Comparison of ENCODE assay signal across 13 cellular contexts in the genomic region with DNA sequence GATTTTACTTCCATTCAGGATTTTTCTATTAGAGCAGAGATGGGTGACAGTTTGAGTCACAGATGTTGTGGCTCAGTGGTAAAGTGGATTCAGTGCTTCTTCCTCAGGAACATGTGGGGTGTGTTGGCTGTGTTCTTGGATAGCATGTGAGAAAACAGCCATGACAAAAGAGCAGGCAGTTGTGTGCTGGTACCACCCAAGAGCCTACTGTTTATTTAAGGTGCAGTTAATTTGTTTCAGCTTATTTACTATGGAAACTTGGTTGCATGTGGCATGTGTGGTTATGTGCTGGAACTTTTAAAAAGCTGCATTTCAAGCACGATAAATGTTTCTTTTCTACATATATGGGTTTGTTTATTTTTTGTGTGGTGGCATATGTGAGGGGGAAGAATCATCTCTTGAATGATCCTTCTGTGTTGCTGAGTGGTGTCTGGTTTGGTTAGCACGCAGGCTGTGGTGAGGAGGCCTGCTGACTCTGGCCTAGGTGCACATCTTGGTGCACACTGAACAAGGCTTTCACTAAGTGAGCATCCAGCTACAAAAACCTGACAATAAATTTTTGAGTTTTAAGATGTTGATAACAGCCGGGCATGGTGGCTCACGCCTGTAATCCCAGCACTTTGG.
DNase-seq lines count a peak whose midpoint lies in the region; ATAC-seq, FAIRE-seq and TF ChIP-seq lines count a peak whose summit lies in the region.
"Had no signal": no experiment of that assay in that cellular context is flagged by ENCODE, and none has a peak within 500 bp of the region (broad histone marks: within the 10 kb centered on the region; RNA-seq: fewer than 3 reads in every experiment).

No MANE protein-coding gene starts in this region.

- TF ChIP-seq CTCF in Calu3 (IDR thresholded peaks at IDR 0.05; ENCODE audit: unreplicated experiment) (no peak), K562 (IDR thresholded peaks at IDR 0.05 in 2 of 3, conservative IDR thresholded peaks at IDR 0.05 in 1 of 3; ENCODE audit: insufficient read depth in 2 of 3, low read depth in 1 of 3, low read length in 3 of 3) (no peak), neural progenitor cell (IDR thresholded peaks at IDR 0.05) (no peak), uterus (IDR thresholded peaks at IDR 0.05) (no peak)

- no peaks in the 10 kb centered on the region for H3K79me2 ChIP-seq in K562 (ENCODE audit: control insufficient read depth, insufficient read depth, low read length)
- H3K79me2 ChIP-seq in neural progenitor cell (ENCODE audit: low read depth), result no peaks in the 10 kb centered on the region

- BruUV-seq in Calu3 (replicated peaks; lab: Mats Ljungman, UMichigan), result no TSS peak
- no TSS peak for BruUV-seq in K562 (replicated peaks; lab: Mats Ljungman, UMichigan)

- no peaks in the 10 kb centered on the region for H3K9me1 ChIP-seq in K562 (ENCODE audit: control insufficient read depth, insufficient read depth, low read length)

- H3K27me3 ChIP-seq in K562 (ENCODE audit: control insufficient read depth in 2 of 2, insufficient read depth in 2 of 2, low read length in 2 of 2), result peaks cover 17 to 26% of the 10 kb centered on the region in 2 experiments; a peak in 3 of 5 replicates
- no peaks in the 10 kb centered on the region for H3K27me3 ChIP-seq in neural progenitor cell
- H3K27me3 ChIP-seq in uterus, result no peaks in the 10 kb centered on the region
- H3K27me3 ChIP-seq: body of pancreas, pancreas, spleen had no signal

- H3K36me3 ChIP-seq in K562 (ENCODE audit: control insufficient read depth, insufficient read depth, low read length) (no peaks in the 10 kb centered on the region), neural progenitor cell (no peaks in the 10 kb centered on the region), uterus (no peaks in the 10 kb centered on the region)
- H3K36me3 ChIP-seq: pancreas had no signal

- ATAC-seq in K562 (no peak), HG03354 (IDR thresholded peaks at IDR 0.05; ENCODE audit: poor library complexity, severe bottlenecking, unreplicated experiment) (no peak), HG03139 (IDR thresholded peaks at IDR 0.05; ENCODE audit: unreplicated experiment) (no peak)

- peaks cover 76% of the 10 kb centered on the region for H3K4me1 Mint-ChIP-seq in Calu3 (ENCODE audit: low read depth, unreplicated experiment)
- peaks cover 9% of the 10 kb centered on the region for H3K4me1 Mint-ChIP-seq in neural progenitor cell

- H3K4me2 ChIP-seq in K562 (ENCODE audit: insufficient read depth, low read length), result no peak overlapping the region
- no peak overlapping the region for H3K4me2 ChIP-seq in neural progenitor cell

- POLR2A ChIA-PET in K562 (lab: Yijun Ruan, JAX), result interaction anchor here (1.0 kb wide), 1 partner anchor 89 kb away, joined by 4 read pairs; no protein-coding TSS in a partner anchor

- H3K9me3 ChIP-seq in K562 (replicated peaks; ENCODE audit: control insufficient read depth, insufficient read depth, low read depth, low read length) (no peaks in the 10 kb centered on the region), neural progenitor cell (ENCODE audit: low read depth) (no peaks in the 10 kb centered on the region), uterus (no peaks in the 10 kb centered on the region)
- H3K9me3 ChIP-seq: body of pancreas, pancreas, spleen had no signal

- intact Hi-C loops in Calu3 (cut with micrococcal nuclease; ENCODE audit: unreplicated experiment), result loop anchor here (5.0 to 10.0 kb wide), 4 partner anchors 49 to 311 kb away; no protein-coding TSS in a partner anchor
- intact Hi-C loops in K562 (cut with micrococcal nuclease), result loop anchor here (2.0 to 5.0 kb wide), 4 partner anchors 79 to 654 kb away; no protein-coding TSS in a partner anchor
- intact Hi-C loops in uterus (cut with DNase I; ENCODE audit: low total_unique reads), result loop anchor here (10.0 kb wide), 1 partner anchor 181 kb away; no protein-coding TSS in a partner anchor

- 48% methylated on average over 4 of the region's 4 CpGs for WGBS in K562 (ENCODE audit: insufficient coverage, low coverage, missing lambda C conversion rate)

- H3K4me1 ChIP-seq in K562 (replicated peaks in 1 of 2; ENCODE audit: control insufficient read depth in 2 of 2, insufficient read depth in 2 of 2, low read length in 2 of 2), result 0 out of 5 replicates have a peak, but pooled peaks cover 0 to 6% of the 10 kb centered on the region in 2 experiments
- H3K4me1 ChIP-seq in neural progenitor cell, result peaks cover 19% of the 10 kb centered on the region
- no peaks in the 10 kb centered on the region for H3K4me1 ChIP-seq in uterus

- H3K9ac ChIP-seq in K562 (ENCODE audit: insufficient read depth in 1 of 2, low read depth in 2 of 2, low read length in 2 of 2) (no peak overlapping the region), neural progenitor cell (no peak overlapping the region)

- no peaks in the 10 kb centered on the region for H3F3A ChIP-seq in neural progenitor cell (ENCODE audit: low read depth)

- CTCF ChIA-PET in Calu3 (lab: Charles Lee) (interaction anchor here (0.6 to 3.3 kb wide), 19 partner anchors 8 to 416 kb away, joined by 3 to 23 read pairs (median 3); no protein-coding TSS in a partner anchor), K562 (lab: Yijun Ruan, JAX; ENCODE audit: low intra/inter-chr PET ratio) (interaction anchor here (1.2 to 2.1 kb wide), 4 partner anchors 133 to 651 kb away, joined by 3 to 11 read pairs (median 4); no protein-coding TSS in a partner anchor)

- H3K4me3 Mint-ChIP-seq in Calu3 (ENCODE audit: low read depth, unreplicated experiment), result peak overlapping the region; percentile 43
- peak overlapping the region; percentile 33 for H3K4me3 Mint-ChIP-seq in neural progenitor cell

- in situ Hi-C loops in K562 (cut with MboI), result loop anchor here (5.0 to 10.0 kb wide), 3 partner anchors 121 to 321 kb away; no protein-coding TSS in a partner anchor

- TF ChIP-seq RAD21 in K562 (CRISPR knock-in tag; conservative IDR thresholded peaks at IDR 0.05 in 1 of 2, IDR thresholded peaks at IDR 0.05 in 1 of 2), result no peak

- H3K27ac ChIP-seq in K562 (ENCODE audit: extremely low read depth, low read depth, low read length) (no peak overlapping the region), neural progenitor cell (no peak overlapping the region), uterus (peak overlapping the region in 1 of 2 donors; percentile 36)
- H3K27ac ChIP-seq: C4-2B, pancreas had no signal

- TF ChIP-seq POLR2A in K562 (conservative IDR thresholded peaks at IDR 0.05) (no peak), uterus (IDR thresholded peaks at IDR 0.05) (no peak)

- H3K36me3 Mint-ChIP-seq in Calu3 (ENCODE audit: insufficient read depth, unreplicated experiment) (peaks cover 24% of the 10 kb centered on the region), neural progenitor cell (no peaks in the 10 kb centered on the region)
- H3K36me3 Mint-ChIP-seq: T-cell had no signal

- no peaks in the 10 kb centered on the region for H3K9me3 Mint-ChIP-seq in Calu3 (ENCODE audit: low read depth, unreplicated experiment)
- no peaks in the 10 kb centered on the region for H3K9me3 Mint-ChIP-seq in neural progenitor cell
- H3K9me3 Mint-ChIP-seq: T-cell had no signal

- H4K20me1 ChIP-seq in K562 (replicated peaks; ENCODE audit: control insufficient read depth, insufficient read depth, low read length) (no peaks in the 10 kb centered on the region), neural progenitor cell (ENCODE audit: low read depth) (peaks cover 8% of the 10 kb centered on the region)

- H3K27ac Mint-ChIP-seq in Calu3 (ENCODE audit: unreplicated experiment), result peak overlapping the region; percentile 92
- H3K27ac Mint-ChIP-seq in neural progenitor cell, result no peak overlapping the region
- H3K27ac Mint-ChIP-seq: T-cell had no signal

- no peak for TF ChIP-seq EP300 in K562 (IDR thresholded peaks at IDR 0.05; ENCODE audit: low read length)

- no peak overlapping the region for H3K4me3 ChIP-seq in Jurkat, Clone E6-1 (ENCODE audit: low read length)
- H3K4me3 ChIP-seq in K562, result no peak overlapping the region
- H3K4me3 ChIP-seq in neural progenitor cell, result no peak overlapping the region
- no peak overlapping the region for H3K4me3 ChIP-seq in uterus
- H3K4me3 ChIP-seq: body of pancreas, pancreas, spleen had no signal

- no peak for DNase-seq in Calu3
- DNase-seq in Jurkat, Clone E6-1 (ENCODE audit: low read depth, low spot score), result peak; percentile 32
- DNase-seq in K562 (ENCODE audit: extremely low read depth in 1 of 4, low spot score in 3 of 4), result no peak
- no peak for DNase-seq in neural progenitor cell (ENCODE audit: low spot score)
- DNase-seq in uterus, result no peak

- H3K27me3 Mint-ChIP-seq in Calu3 (ENCODE audit: unreplicated experiment), result no peaks in the 10 kb centered on the region
- no peaks in the 10 kb centered on the region for H3K27me3 Mint-ChIP-seq in neural progenitor cell (ENCODE audit: insufficient read depth, low read depth)

- peak; percentile 11 for FAIRE-seq in K562 (lab: Jason Lieb, UNC)
- FAIRE-seq: pancreas, urothelium cell line had no signal

- H2AFZ ChIP-seq in K562 (ENCODE audit: low read depth, low read length), result no peak overlapping the region
- no peak overlapping the region for H2AFZ ChIP-seq in neural progenitor cell (replicated peaks)

TF ChIP-seq in K562, 482 proteins besides CTCF, POLR2A, EP300 and RAD21 (continues in another document):
- TF ChIP-seq EP400 (IDR thresholded peaks at IDR 0.05) (no peak), PYGO2 (tag; IDR thresholded peaks at IDR 0.05) (no peak), TAF7 (tag; IDR thresholded peaks at IDR 0.05) (no peak)
